Comparison of ENCODE assay signal across 24 cellular contexts in the genomic region with DNA sequence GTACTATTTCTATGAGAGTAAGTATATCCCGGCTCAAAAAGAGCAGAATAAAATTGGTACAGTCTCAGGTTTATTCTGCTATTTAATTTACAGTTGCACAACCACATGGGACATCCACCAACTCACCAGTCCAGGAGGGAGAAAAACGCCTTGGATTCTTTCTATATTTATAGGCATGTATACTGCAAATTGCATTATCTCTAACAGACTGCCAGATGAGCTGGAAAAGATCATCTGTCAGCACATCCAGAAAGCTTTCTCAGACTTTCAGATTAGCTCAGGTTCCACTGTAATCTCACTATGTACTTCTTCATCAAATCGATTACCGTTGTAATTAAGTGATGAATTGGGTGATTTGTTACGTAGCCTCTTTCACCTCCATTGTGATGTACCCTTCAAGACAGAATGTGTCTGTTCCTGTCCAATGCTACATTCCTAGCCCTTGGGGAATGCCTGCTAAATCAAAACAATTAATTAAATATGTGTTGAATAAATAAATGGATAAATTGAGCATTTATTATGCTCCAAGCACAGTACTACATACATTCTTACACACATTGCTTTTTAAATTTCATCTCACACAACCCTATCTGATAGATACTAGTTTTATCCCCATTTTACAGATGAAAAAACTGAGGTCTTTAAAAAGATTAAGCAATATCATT. TPM values are rescaled to one million over a fixed set of nuclear protein-coding genes. Genes with fewer than 3 reads are reported as not detected.
"Had no signal": no experiment of that assay in that cellular context is flagged by ENCODE, and none has a peak within 500 bp of the region (broad histone marks: within the 10 kb centered on the region; RNA-seq: fewer than 3 reads in every experiment).

No MANE protein-coding gene starts in this region.

- ATAC-seq: activated T-helper 17 cell treated with anti-CD3 and anti-CD28 coated beads, Interleukin-2, amount 50 U/mL, for 72 hours; T-helper 17 cell had no signal

- H3K27ac Mint-ChIP-seq: activated B cell treated with CpG ODN at 0.5 μM for 24 hours; activated CD4-positive, alpha-beta memory T cell treated with anti-CD3 and anti-CD28 coated beads for 36 hours; activated CD4-positive, alpha-beta T cell treated with anti-CD3 and anti-CD28 coated beads, Interleukin-2, amount 10 ng/mL, durations not matched to agents 24 days and 14 days; activated naive CD4-positive, alpha-beta T cell treated with anti-CD3 and anti-CD28 coated beads for 36 hours; activated naive CD8-positive, alpha-beta T cell; activated T-helper 17 cell treated with anti-CD3 and anti-CD28 coated beads, Interleukin-2, amount 50 U/mL, for 72 hours; T-helper 17 cell had no signal

- H3K4me1 Mint-ChIP-seq: activated B cell treated with CpG ODN at 0.5 μM for 24 hours; activated T-helper 17 cell treated with anti-CD3 and anti-CD28 coated beads, Interleukin-2, amount 50 U/mL, for 72 hours had no signal

- H3K4me3 ChIP-seq: Peyer's patch, SJCRH30 had no signal

- H3K36me3 Mint-ChIP-seq: activated CD4-positive, alpha-beta memory T cell treated with anti-CD3 and anti-CD28 coated beads for 36 hours; activated naive CD8-positive, alpha-beta T cell had no signal

- H3K9me3 Mint-ChIP-seq: activated B cell treated with CpG ODN at 0.5 μM for 24 hours; activated CD4-positive, alpha-beta memory T cell treated with anti-CD3 and anti-CD28 coated beads for 36 hours; activated CD4-positive, alpha-beta T cell treated with anti-CD3 and anti-CD28 coated beads, Interleukin-2, amount 10 ng/mL, durations not matched to agents 24 days and 14 days; activated naive CD4-positive, alpha-beta T cell treated with anti-CD3 and anti-CD28 coated beads for 36 hours; activated T-helper 17 cell treated with anti-CD3 and anti-CD28 coated beads, Interleukin-2, amount 50 U/mL, for 72 hours had no signal

- H3K27me3 Mint-ChIP-seq: activated naive CD8-positive, alpha-beta T cell had no signal

- H3K4me3 Mint-ChIP-seq: activated B cell treated with CpG ODN at 0.5 μM for 24 hours; activated CD4-positive, alpha-beta memory T cell treated with anti-CD3 and anti-CD28 coated beads for 36 hours; activated CD4-positive, alpha-beta T cell treated with anti-CD3 and anti-CD28 coated beads, Interleukin-2, amount 10 ng/mL, durations not matched to agents 24 days and 14 days; activated naive CD4-positive, alpha-beta T cell treated with anti-CD3 and anti-CD28 coated beads for 36 hours; activated naive CD8-positive, alpha-beta T cell; activated T-helper 17 cell treated with anti-CD3 and anti-CD28 coated beads, Interleukin-2, amount 50 U/mL, for 72 hours; T-helper 17 cell had no signal

- DNase-seq: activated B cell treated with CpG ODN at 0.5 μM for 24 hours; activated CD4-positive, alpha-beta memory T cell treated with anti-CD3 and anti-CD28 coated beads for 36 hours; activated CD4-positive, alpha-beta T cell treated with anti-CD3 and anti-CD28 coated beads for 1 hour; activated CD4-positive, alpha-beta T cell treated with anti-CD3 and anti-CD28 coated beads, Interleukin-2, amount 10 ng/mL, durations not matched to agents 24 days and 14 days; activated CD8-positive, alpha-beta memory T cell treated with anti-CD3 and anti-CD28 coated beads for 24 hours; activated gamma-delta T cell; activated naive CD4-positive, alpha-beta T cell treated with anti-CD3 and anti-CD28 coated beads for 36 hours; activated T-cell treated with anti-CD3 and anti-CD28 coated beads, Interleukin-2, amount 50 U/mL, for 48 hours; Kasumi-1; KBM-7; NCI-H1105 treated with DMSO at 0.1 percent for 48 hours; NCI-H146; NCI-H187 treated with DMSO at 0.1 percent for 48 hours; NCI-H345; NCI-H510A; NCI-H526 treated with DMSO at 0.1 percent for 48 hours; Peyer's patch; Right ventricle myocardium superior; SJCRH30; T-helper 17 cell; T-helper 9 cell had no signal

RNA-seq across cellular contexts. Expression of gene TMC3, which starts 38.1 kb away (rescaled TPM):
- total RNA-seq: activated B cell treated with CpG ODN at 0.5 μM for 24 hours; activated CD4-positive, alpha-beta memory T cell treated with anti-CD3 and anti-CD28 coated beads for 36 hours; activated CD4-positive, alpha-beta T cell treated with anti-CD3 and anti-CD28 coated beads, Interleukin-2, amount 10 ng/mL, durations not matched to agents 24 days and 14 days; activated naive CD4-positive, alpha-beta T cell treated with anti-CD3 and anti-CD28 coated beads for 36 hours; activated T-helper 17 cell treated with anti-CD3 and anti-CD28 coated beads, Interleukin-2, amount 50 U/mL, for 72 hours; cardiac septum; Peyer's patch; Right ventricle myocardium superior; T-helper 17 cell had no signal
